1 cellular context compared by ENCODE assay signal in genomic region chr3:153028336-153028735, GRCh38.
TF ChIP-seq lines count a peak whose summit lies in the region.

No MANE protein-coding gene starts in this region.

TF ChIP-seq in SK-N-SH, 30 proteins besides CTCF, POLR2A, EP300 and RAD21 (continued from another document):
- no peak for TF ChIP-seq REST (IDR thresholded peaks at IDR 0.05; ENCODE audit: low read depth, low read length)
